ENCODE assay signal across 8 cellular contexts in the genomic region with DNA sequence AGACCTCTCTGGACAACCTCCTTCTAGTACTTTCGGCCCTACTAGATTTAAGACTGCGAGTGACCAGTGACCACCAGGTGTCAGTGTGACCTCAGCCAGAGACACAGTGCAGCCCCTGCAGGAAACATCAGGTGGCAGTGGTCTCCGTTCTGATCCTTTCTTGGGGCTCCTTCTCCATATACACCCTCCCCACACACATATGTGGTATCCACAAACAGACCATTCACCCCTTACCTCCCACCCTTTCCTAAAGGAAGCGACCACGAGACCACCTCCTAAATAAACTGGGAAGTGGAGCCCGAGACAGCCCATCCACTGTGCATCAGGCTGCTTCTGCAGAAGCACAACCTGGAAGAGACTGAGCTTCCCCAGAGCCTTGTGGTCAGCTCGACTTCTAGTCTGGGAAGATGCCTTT. TPM values are rescaled to one million over a fixed set of nuclear protein-coding genes. Genes with fewer than 3 reads are reported as not detected.
DNase-seq lines count a peak whose midpoint lies in the region; TF ChIP-seq lines count a peak whose summit lies in the region.

No MANE protein-coding gene starts in this region.

- H3K4me3 ChIP-seq in MM.1S (ENCODE audit: low read length) = no peak overlapping the region
- H3K4me3 ChIP-seq in astrocyte of the spinal cord (ENCODE audit: low read depth, low read length) = no peak overlapping the region
- no peak overlapping the region for H3K4me3 ChIP-seq in spleen

- peaks cover 23% of the 10 kb centered on the region for H3K79me2 ChIP-seq in MM.1S (ENCODE audit: low read length)

- 55 to 59% (median 58%) methylated on average over 7 of the region's 7 CpGs for WGBS in spleen, 5 donors

- H3K27me3 ChIP-seq in MM.1S (replicated peaks; ENCODE audit: insufficient read depth, low read length) (no peaks in the 10 kb centered on the region), spleen (replicated peaks in 1 of 7) (no peaks in the 10 kb centered on the region)

- peak; percentile 86 for DNase-seq in GM10248 (ENCODE audit: extremely low spot score)
- DNase-seq in MM.1S = peak; percentile 65
- peak; percentile 70 for DNase-seq in T-helper 9 cell
- peak; percentile 69 for DNase-seq in astrocyte of the spinal cord (ENCODE audit: low read depth, low spot score)
- peak; percentile 61 for DNase-seq in iPS DF 19.7 (ENCODE audit: low read depth, low spot score)
- peak; percentile 88 for DNase-seq in spleen
- DNase-seq in NCI-H226 = no peak
- DNase-seq in NCI-H187 treated with DMSO at 0.1 percent for 48 hours (lab: John Stamatoyannopoulos, UW) = no peak

- no peaks in the 10 kb centered on the region for H3K9me2 ChIP-seq in MM.1S (replicated peaks; ENCODE audit: insufficient read depth, low read length)

- H3K36me3 ChIP-seq in MM.1S (replicated peaks; ENCODE audit: insufficient read depth, low read length) = no peaks in the 10 kb centered on the region; the same call in 1 of the 2 replicates
- H3K36me3 ChIP-seq in spleen = peaks cover 0 to 80% (median 20%) of the 10 kb centered on the region in 6 donors

- H3K27ac ChIP-seq in MM.1S (ENCODE audit: low read length) = no peak overlapping the region
- H3K27ac ChIP-seq in spleen = no peak overlapping the region

- H3K9me3 ChIP-seq in MM.1S (replicated peaks; ENCODE audit: insufficient read depth, low read length) = no peaks in the 10 kb centered on the region
- no peaks in the 10 kb centered on the region for H3K9me3 ChIP-seq in spleen

- in situ Hi-C loops in astrocyte of the spinal cord (cut with HindIII; ENCODE audit: low sequenced_read_pairs) = no loop called here

- no peak for TF ChIP-seq POLR2A in spleen (IDR thresholded peaks at IDR 0.05)

- H2AFZ ChIP-seq in MM.1S (ENCODE audit: low read length) = no peak overlapping the region

- intact Hi-C loops in spleen (cut with DNase I; ENCODE audit: low total_unique reads) = loop anchor here (2.0 kb wide), 1 partner anchor 268 kb away; no protein-coding TSS in a partner anchor

- H4K20me1 ChIP-seq in MM.1S (ENCODE audit: insufficient read depth, low read length) = no peaks in the 10 kb centered on the region; the same call in 1 of the 2 replicates

- no peak overlapping the region for H3K9ac ChIP-seq in MM.1S (ENCODE audit: low read length)

- peak; percentile 92 for TF ChIP-seq CTCF in GM10248 (IDR thresholded peaks at IDR 0.05; ENCODE audit: control extremely low read depth, extremely low read depth, low read depth, missing control alignments)
- TF ChIP-seq CTCF in MM.1S (IDR thresholded peaks at IDR 0.05; ENCODE audit: low read length) = peak; percentile 98
- peak; percentile 96 for TF ChIP-seq CTCF in astrocyte of the spinal cord (IDR thresholded peaks at IDR 0.05; ENCODE audit: low read depth, low read length)
- peak; percentile 68 to 92 (median 79) for TF ChIP-seq CTCF in spleen (IDR thresholded peaks at IDR 0.05 in 8 of 11, conservative IDR thresholded peaks at IDR 0.05 in 3 of 11)

- H3K4me1 ChIP-seq in MM.1S (ENCODE audit: low read length) (no peaks in the 10 kb centered on the region), spleen (peaks cover 8 to 44% (median 23%) of the 10 kb centered on the region in 6 donors)

- no peaks in the 10 kb centered on the region; the same call in 1 of the 2 replicates for H3F3A ChIP-seq in MM.1S (ENCODE audit: insufficient read depth, low read length)

- POLR2A ChIA-PET in GM10248 (lab: Yijun Ruan, JAX) = no interaction called here

- CTCF ChIA-PET in GM10248 (lab: Yijun Ruan, JAX) = interaction anchor here (0.7 to 8.3 kb wide), 19 partner anchors 10 to 362 kb away, joined by 3 to 80 read pairs (median 4); no protein-coding TSS in a partner anchor

- H3K4me2 ChIP-seq in MM.1S (ENCODE audit: low read depth, low read length) = no peak overlapping the region

RNA-seq across cellular contexts. Expression of a gene that starts 38.5 kb away (rescaled TPM):
- 1 to 10 TPM; 1.2 to 3.6 (median 2.1) TPM for total RNA-seq in spleen
- 1 to 10 TPM; 2.4 to 3.5 (median 3.0) TPM for polyA plus RNA-seq in spleen

Comparison
In these comparisons a context has a peak if more than half of its experiments do, and no peak if none do; other contexts are left out.
1. DNase-seq: peak in GM10248 (single experiment), MM.1S (single experiment), T-helper 9 cell (single experiment), astrocyte of the spinal cord (single experiment), iPS DF 19.7 (single experiment) and spleen (single experiment); none in NCI-H226 (single experiment) and NCI-H187 treated with DMSO at 0.1 percent for 48 hours (single experiment).
2. Peak in every context shown above with its lines, with median percentiles within 50 percentile points of each other: CTCF ChIP-seq.